ENCODE assay signal across 26 cellular contexts in the genomic region with DNA sequence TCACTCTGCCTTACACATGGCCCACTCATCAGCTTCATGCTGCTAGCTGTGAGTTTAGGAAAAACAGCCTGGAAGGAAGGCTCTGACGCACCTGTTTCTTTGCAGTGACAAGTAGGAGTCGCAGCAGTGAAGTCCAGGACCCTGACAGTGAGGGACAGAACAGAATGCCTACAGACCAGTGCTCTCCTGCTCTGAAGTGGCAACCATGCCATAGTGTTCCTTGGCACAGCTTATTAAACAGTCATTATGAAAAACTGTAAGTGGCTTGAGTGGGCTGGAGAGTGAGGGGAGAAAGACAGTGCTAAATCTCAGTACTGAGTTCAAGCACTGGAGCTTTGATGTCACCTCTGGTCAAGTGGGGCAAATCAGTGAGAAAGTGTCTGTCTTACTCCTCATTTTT.
"Had no signal": no experiment of that assay in that cellular context is flagged by ENCODE, and none has a peak within 500 bp of the region (broad histone marks: within the 10 kb centered on the region; RNA-seq: fewer than 3 reads in every experiment).

No MANE protein-coding gene starts in this region.

- H3K27me3 ChIP-seq: adrenal gland, foreskin keratinocyte, sigmoid colon, testis had no signal

- H3K4me1 Mint-ChIP-seq: activated CD4-positive, alpha-beta T cell treated with anti-CD3 and anti-CD28 coated beads, Interleukin-2, amount 10 ng/mL, durations not matched to agents 7 days and 5 days; activated T-helper 17 cell treated with anti-CD3 and anti-CD28 coated beads, Interleukin-2, amount 50 U/mL, for 72 hours; naive thymus-derived CD4-positive, alpha-beta T cell; neural crest cell had no signal

- H3K4me1 ChIP-seq: foreskin keratinocyte, sigmoid colon, testis had no signal

- H3K36me3 Mint-ChIP-seq: activated naive CD4-positive, alpha-beta T cell treated with anti-CD3 and anti-CD28 coated beads, Interleukin-2, amount 50 U/mL, for 72 hours; naive thymus-derived CD4-positive, alpha-beta T cell; type B pancreatic cell had no signal

- H3K27me3 Mint-ChIP-seq: activated T-helper 17 cell treated with anti-CD3 and anti-CD28 coated beads, Interleukin-2, amount 50 U/mL, for 72 hours; type B pancreatic cell had no signal

- ATAC-seq: activated CD8-positive, alpha-beta T cell treated with anti-CD3 and anti-CD28 coated beads for 36 hours; activated naive CD4-positive, alpha-beta T cell treated with anti-CD3 and anti-CD28 coated beads, Interleukin-2, amount 50 U/mL, for 72 hours; activated T-helper 17 cell treated with anti-CD3 and anti-CD28 coated beads, Interleukin-2, amount 50 U/mL, for 72 hours; foreskin keratinocyte; naive thymus-derived CD4-positive, alpha-beta T cell had no signal

- FAIRE-seq: astrocyte, kidney, TTC549 had no signal

- H3K4me3 ChIP-seq: adrenal gland, lung, sigmoid colon, testis had no signal

- H3K9me3 ChIP-seq: adrenal gland, sigmoid colon, testis had no signal

- DNase-seq: activated CD4-positive, alpha-beta T cell treated with anti-CD3 and anti-CD28 coated beads, Interleukin-2, amount 10 ng/mL, durations not matched to agents 7 days and 5 days; activated CD4-positive, CD25-positive, alpha-beta regulatory T cell treated with anti-CD3 and anti-CD28 coated beads, Interleukin-2, amount 50 U/mL, for 72 hours; activated CD8-positive, alpha-beta T cell treated with anti-CD3 and anti-CD28 coated beads for 36 hours; activated T-cell treated with anti-CD3 and anti-CD28 coated beads, Interleukin-2, amount 50 U/mL, for 1 hour; adrenal gland; central memory CD4-positive, alpha-beta T cell; dermis blood vessel endothelial cell; effector memory CD4-positive, alpha-beta T cell; foreskin keratinocyte; kidney; naive thymus-derived CD4-positive, alpha-beta T cell; occipital lobe; sigmoid colon; stimulated activated CD4-positive, alpha-beta T cell treated with anti-CD3 and anti-CD28 coated beads, Interleukin-2, amount 100 ng/mL, for 48 hours; stimulated activated CD8-positive, alpha-beta memory T cell treated with anti-CD3 and anti-CD28 coated beads, Interleukin-4, amount 100 ng/mL, for 48 hours; stimulated activated naive CD4-positive, alpha-beta T cell; testis; WERI-Rb-1 had no signal

- H3K9me3 Mint-ChIP-seq: activated CD4-positive, alpha-beta T cell treated with anti-CD3 and anti-CD28 coated beads, Interleukin-2, amount 10 ng/mL, durations not matched to agents 7 days and 5 days; activated CD8-positive, alpha-beta T cell treated with anti-CD3 and anti-CD28 coated beads for 36 hours; activated naive CD4-positive, alpha-beta T cell treated with anti-CD3 and anti-CD28 coated beads, Interleukin-2, amount 50 U/mL, for 72 hours; activated T-helper 17 cell treated with anti-CD3 and anti-CD28 coated beads, Interleukin-2, amount 50 U/mL, for 72 hours; naive thymus-derived CD4-positive, alpha-beta T cell; neural crest cell; T-helper 2 cell treated with Interferon-gamma antibody and Interleukin-4, amounts not matched to agents 5 μg/mL and 100 μg/mL, for 36 hours; type B pancreatic cell had no signal

- H3K27ac Mint-ChIP-seq: activated CD4-positive, alpha-beta T cell treated with anti-CD3 and anti-CD28 coated beads, Interleukin-2, amount 10 ng/mL, durations not matched to agents 7 days and 5 days; activated CD8-positive, alpha-beta T cell treated with anti-CD3 and anti-CD28 coated beads for 36 hours; activated naive CD4-positive, alpha-beta T cell treated with anti-CD3 and anti-CD28 coated beads, Interleukin-2, amount 50 U/mL, for 72 hours; activated T-helper 17 cell treated with anti-CD3 and anti-CD28 coated beads, Interleukin-2, amount 50 U/mL, for 72 hours; naive thymus-derived CD4-positive, alpha-beta T cell; T-helper 2 cell treated with Interferon-gamma antibody and Interleukin-4, amounts not matched to agents 5 μg/mL and 100 μg/mL, for 36 hours; type B pancreatic cell had no signal

- H3K36me3 ChIP-seq: adrenal gland, sigmoid colon, WERI-Rb-1 had no signal

- H3K27ac ChIP-seq: adrenal gland, foreskin keratinocyte, sigmoid colon, testis, WERI-Rb-1 had no signal

- H3K4me3 Mint-ChIP-seq: activated CD4-positive, alpha-beta T cell treated with anti-CD3 and anti-CD28 coated beads, Interleukin-2, amount 10 ng/mL, durations not matched to agents 7 days and 5 days; activated CD8-positive, alpha-beta T cell treated with anti-CD3 and anti-CD28 coated beads for 36 hours; activated T-helper 17 cell treated with anti-CD3 and anti-CD28 coated beads, Interleukin-2, amount 50 U/mL, for 72 hours; naive thymus-derived CD4-positive, alpha-beta T cell; neural crest cell; T-helper 2 cell treated with Interferon-gamma antibody and Interleukin-4, amounts not matched to agents 5 μg/mL and 100 μg/mL, for 36 hours; type B pancreatic cell had no signal
